Comparison of ENCODE assay signal across 9 cellular contexts in the genomic region with DNA sequence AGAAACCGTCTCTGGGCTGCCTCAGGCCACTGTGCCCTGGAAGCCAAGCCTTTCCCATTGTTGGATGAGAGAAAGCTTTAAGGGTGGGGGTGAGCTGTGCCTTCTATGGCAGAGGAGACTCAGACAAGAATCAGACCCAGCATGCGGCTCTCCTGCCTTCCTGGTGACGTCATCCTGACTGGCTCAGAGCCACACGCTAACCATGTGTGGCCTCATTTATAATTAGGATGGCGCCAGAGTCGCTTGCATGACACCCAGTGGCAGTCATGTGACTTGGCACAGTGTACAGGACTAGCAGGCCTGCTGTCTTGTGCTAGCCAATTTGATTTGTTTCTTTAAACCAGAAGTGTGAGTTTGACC.
DNase-seq lines count a peak whose midpoint lies in the region; ATAC-seq and TF ChIP-seq lines count a peak whose summit lies in the region.
"Had no signal": no experiment of that assay in that cellular context is flagged by ENCODE, and none has a peak within 500 bp of the region (broad histone marks: within the 10 kb centered on the region; RNA-seq: fewer than 3 reads in every experiment).

No MANE protein-coding gene starts in this region.

- in situ Hi-C loops in IMR-90 (cut with MboI; ENCODE audit: low sequenced_read_pairs): no loop called here

- H2BK15ac ChIP-seq in IMR-90 (ENCODE audit: low read depth, low read length) (0 out of 3 replicates have a peak overlapping the region, but pooled peaks have one; percentile 1), neuronal stem cell (ENCODE audit: low read length) (no peak overlapping the region)

- H2AFZ ChIP-seq in IMR-90 (replicated peaks; ENCODE audit: low read length, poor library complexity) (no peak overlapping the region), neuronal stem cell (ENCODE audit: low read length) (no peak overlapping the region)

- peak overlapping the region; percentile 6 for H2AK9ac ChIP-seq in IMR-90 (replicated peaks; ENCODE audit: low read depth, low read length, poor library complexity)

- H3K27ac ChIP-seq in IMR-90 (ENCODE audit: insufficient read depth, low read length) (peak overlapping the region; percentile 49), Peyer's patch (peak overlapping the region in 2 of 4 donors; percentile 7 to 20), epithelial cell of prostate (peak overlapping the region; percentile 43), mesodermal cell (ENCODE audit: low read depth, low read length, severe bottlenecking) (peak overlapping the region; percentile 59), uterus (no peak overlapping the region), neuronal stem cell (replicated peaks; ENCODE audit: low read length) (no peak overlapping the region)

- H3K79me1 ChIP-seq in IMR-90 (ENCODE audit: low read depth in 1 of 2, low read length in 2 of 2) (peaks cover 47 to 92% of the 10 kb centered on the region in 2 experiments), neuronal stem cell (ENCODE audit: low read depth, low read length) (peaks cover 13% of the 10 kb centered on the region)

- H3K23ac ChIP-seq in IMR-90 (ENCODE audit: low read depth, low read length) (peak overlapping the region; percentile 42), neuronal stem cell (ENCODE audit: low read depth, low read length, poor library complexity) (no peak overlapping the region)

- H4K91ac ChIP-seq in IMR-90 (ENCODE audit: insufficient read depth, low read depth, low read length) (peak overlapping the region; percentile 91), neuronal stem cell (ENCODE audit: low read depth, low read length, poor library complexity) (no peak overlapping the region)

- peak overlapping the region; percentile 66 for H2BK5ac ChIP-seq in IMR-90 (ENCODE audit: low read depth, low read length, poor library complexity, severe bottlenecking)
- H2BK5ac ChIP-seq in neuronal stem cell (ENCODE audit: low read length): no peak overlapping the region

- H3K4me2 ChIP-seq in IMR-90 (ENCODE audit: low read depth, low read length): no peak overlapping the region
- H3K4me2 ChIP-seq in neuronal stem cell (ENCODE audit: insufficient read depth, low read length, poor library complexity, severe bottlenecking): no peak overlapping the region

- peaks cover 80% of the 10 kb centered on the region for H4K20me1 ChIP-seq in IMR-90 (ENCODE audit: insufficient read depth, low read length)

- peak overlapping the region; percentile 69 for H2AK5ac ChIP-seq in IMR-90 (ENCODE audit: low read depth, low read length)
- H2AK5ac ChIP-seq in neuronal stem cell (ENCODE audit: low read depth, low read length): no peak overlapping the region

- H3K4ac ChIP-seq in IMR-90 (ENCODE audit: low read depth, low read length) (peak overlapping the region; percentile 78), neuronal stem cell (ENCODE audit: low read length) (no peak overlapping the region)

- H3K27me3 Mint-ChIP-seq in activated T-helper 2 cell treated with anti-CD3 and anti-CD28 coated beads, Interferon-gamma antibody, Interleukin-2, Interleukin-4, amounts not matched to agents 10 μg/mL and 5 μg/mL and 100 μg/mL, durations not matched to agents 14 hours and 24 hours and 36 hours (ENCODE audit: low read depth): no peaks in the 10 kb centered on the region

- H3K9me3 ChIP-seq in IMR-90 (ENCODE audit: control insufficient read depth, insufficient read depth, low read length) (no peaks in the 10 kb centered on the region), Peyer's patch (no peaks in the 10 kb centered on the region), mesodermal cell (ENCODE audit: control insufficient read depth, low read length) (no peaks in the 10 kb centered on the region), uterus (no peaks in the 10 kb centered on the region), neuronal stem cell (replicated peaks in 1 of 2; ENCODE audit: control insufficient read depth in 2 of 2, insufficient read depth in 1 of 2, low read depth in 1 of 2, low read length in 2 of 2) (peaks cover 0 to 3% of the 10 kb centered on the region in 2 donors)

- H3K36me3 ChIP-seq in IMR-90 (ENCODE audit: control insufficient read depth, insufficient read depth, low read length): peaks cover 71% of the 10 kb centered on the region
- H3K36me3 ChIP-seq in Peyer's patch: peaks cover 0 to 14% (median 0%) of the 10 kb centered on the region in 3 donors
- H3K36me3 ChIP-seq in mesodermal cell (ENCODE audit: control insufficient read depth, insufficient read depth, low read length): peaks cover 96% of the 10 kb centered on the region
- no peaks in the 10 kb centered on the region for H3K36me3 ChIP-seq in uterus
- peaks cover 25 to 95% of the 10 kb centered on the region in 2 donors for H3K36me3 ChIP-seq in neuronal stem cell (replicated peaks in 1 of 2; ENCODE audit: control insufficient read depth in 2 of 2, insufficient read depth in 2 of 2, low read length in 2 of 2)

- TF ChIP-seq RAD21 in IMR-90 (IDR thresholded peaks at IDR 0.05; ENCODE audit: low read length): peak; percentile 26

- 0 out of 2 replicates have a peak overlapping the region, but pooled peaks have one; percentile 2 for H4K5ac ChIP-seq in IMR-90 (ENCODE audit: low read depth, low read length)

- TF ChIP-seq CTCF in IMR-90 (conservative IDR thresholded peaks at IDR 0.05; ENCODE audit: low read depth, low read length): peak; percentile 25
- peak in 3 of 6 experiments; percentile 43 to 61 (median 55) for TF ChIP-seq CTCF in Peyer's patch (IDR thresholded peaks at IDR 0.05)
- TF ChIP-seq CTCF in uterus (IDR thresholded peaks at IDR 0.05): no peak

- H3K14ac ChIP-seq in IMR-90 (replicated peaks; ENCODE audit: low read depth, low read length): peak overlapping the region; percentile 62
- no peak overlapping the region for H3K14ac ChIP-seq in neuronal stem cell (ENCODE audit: low read length)

- dilution Hi-C loops in IMR-90 (cut with HindIII; ENCODE audit: low sequenced_read_pairs, unreplicated experiment): no loop called here

- peaks cover 59% of the 10 kb centered on the region for H3K9me1 ChIP-seq in IMR-90 (ENCODE audit: insufficient read depth, low read length)

- no peak overlapping the region for H3K27ac Mint-ChIP-seq in activated T-helper 2 cell treated with anti-CD3 and anti-CD28 coated beads, Interferon-gamma antibody, Interleukin-2, Interleukin-4, amounts not matched to agents 10 μg/mL and 5 μg/mL and 100 μg/mL, durations not matched to agents 14 hours and 24 hours and 36 hours
- H3K27ac Mint-ChIP-seq: activated naive CD8-positive, alpha-beta T cell had no signal

- H3K9me3 Mint-ChIP-seq in activated T-helper 2 cell treated with anti-CD3 and anti-CD28 coated beads, Interferon-gamma antibody, Interleukin-2, Interleukin-4, amounts not matched to agents 10 μg/mL and 5 μg/mL and 100 μg/mL, durations not matched to agents 14 hours and 24 hours and 36 hours: no peaks in the 10 kb centered on the region

- H4K8ac ChIP-seq in IMR-90 (ENCODE audit: low read depth in 2 of 2, low read length in 2 of 2): peak overlapping the region; percentile 64 to 70; a peak in 2 of 4 replicates
- H4K8ac ChIP-seq in neuronal stem cell (ENCODE audit: low read depth, low read length): no peak overlapping the region

- H3K4me3 ChIP-seq in IMR-90 (ENCODE audit: insufficient read depth, low read depth, low read length) (no peak overlapping the region), Peyer's patch (no peak overlapping the region), mesodermal cell (ENCODE audit: extremely low read depth, insufficient read depth, low read length, poor library complexity, severe bottlenecking) (no peak overlapping the region), uterus (no peak overlapping the region), neuronal stem cell (ENCODE audit: low read length in 2 of 2) (no peak overlapping the region)

- no TSS peak for BruUV-seq in IMR-90 (replicated peaks; lab: Mats Ljungman, UMichigan)

- DNase-seq in AG08396 (ENCODE audit: low spot score) (peak; percentile 92), IMR-90 (peak; percentile 93), Peyer's patch (peak; percentile 31 to 93 (median 86)), epithelial cell of prostate (ENCODE audit: low read depth, low spot score) (peak; percentile 58), uterus (peak; percentile 72 to 81), neuronal stem cell (ENCODE audit: low spot score) (no peak)
- no peak for DNase-seq in activated T-helper 2 cell treated with anti-CD3 and anti-CD28 coated beads, Interferon-gamma antibody, Interleukin-2, Interleukin-4, amounts not matched to agents 10 μg/mL and 5 μg/mL and 100 μg/mL, durations not matched to agents 14 hours and 24 hours and 36 hours (ENCODE audit: low spot score)

- H3K18ac ChIP-seq in IMR-90 (ENCODE audit: low read depth, low read length) (peak overlapping the region; percentile 6; the same call in 1 of the 2 replicates), neuronal stem cell (ENCODE audit: low read length) (no peak overlapping the region)

- H2BK20ac ChIP-seq in IMR-90 (ENCODE audit: low read depth, low read length): peak overlapping the region; percentile 70

- no peak overlapping the region for H2BK12ac ChIP-seq in neuronal stem cell (ENCODE audit: low read length)

- no peaks in the 10 kb centered on the region for H3K36me3 Mint-ChIP-seq in activated T-helper 2 cell treated with anti-CD3 and anti-CD28 coated beads, Interferon-gamma antibody, Interleukin-2, Interleukin-4, amounts not matched to agents 10 μg/mL and 5 μg/mL and 100 μg/mL, durations not matched to agents 14 hours and 24 hours and 36 hours (ENCODE audit: low read depth)
- H3K36me3 Mint-ChIP-seq: activated naive CD8-positive, alpha-beta T cell had no signal

- H2BK120ac ChIP-seq in IMR-90 (ENCODE audit: low read depth, low read length) (peak overlapping the region; percentile 77), neuronal stem cell (ENCODE audit: low read depth, low read length) (no peak overlapping the region)

- TF ChIP-seq POLR2A in IMR-90 (IDR thresholded peaks at IDR 0.05; ENCODE audit: low read depth, low read length) (peak; percentile 53), Peyer's patch (IDR thresholded peaks at IDR 0.05) (no peak), uterus (IDR thresholded peaks at IDR 0.05) (no peak)

- WGBS in IMR-90 (ENCODE audit: extremely low coverage in 2 of 2, insufficient read length in 1 of 2), 2 experiments: 0% methylated on average over 4 of the region's 6 CpGs; no CpG with 5 or more reads in 1 of the 2 experiments
- 79 to 89% methylated on average over 6 of the region's 6 CpGs for WGBS in mesodermal cell (ENCODE audit: insufficient coverage in 2 of 2), 2 experiments
- no CpG with 5 or more reads among the region's 6 CpGs for WGBS in neuronal stem cell (ENCODE audit: extremely low coverage in 2 of 2, insufficient read length in 2 of 2, insufficient replicate concordance in 1 of 2), 2 donors

- H3K9ac ChIP-seq in IMR-90 (ENCODE audit: low read depth, low read length) (no peak overlapping the region), neuronal stem cell (ENCODE audit: low read depth, low read length, poor library complexity) (no peak overlapping the region)

- CTCF ChIA-PET in IMR-90 (lab: Yijun Ruan, JAX): interaction anchor here (0.9 to 1.0 kb wide), 2 partner anchors 14 to 101 kb away, joined by 3 read pairs; no protein-coding TSS in a partner anchor

- POLR2A ChIA-PET in IMR-90 (lab: Charles Lee; ENCODE audit: unreplicated experiment): no interaction called here

- intact Hi-C loops in IMR-90 (cut with micrococcal nuclease): loop anchor here (5.0 kb wide), 1 partner anchor 499 kb away; no protein-coding TSS in a partner anchor
- intact Hi-C loops in uterus (cut with DNase I; ENCODE audit: low total_unique reads): no loop called here
- intact Hi-C loops in activated T-helper 2 cell treated with anti-CD3 and anti-CD28 coated beads, Interferon-gamma antibody, Interleukin-2, Interleukin-4, amounts not matched to agents 10 μg/mL and 5 μg/mL and 100 μg/mL, durations not matched to agents 14 hours and 24 hours and 36 hours (cut with micrococcal nuclease): no loop called here

- peak; percentile 89 for ATAC-seq in IMR-90 (ENCODE audit: low read depth)

- H3K27me3 ChIP-seq in IMR-90 (ENCODE audit: control insufficient read depth, insufficient read depth, low read length): no peaks in the 10 kb centered on the region
- H3K27me3 ChIP-seq in Peyer's patch: no peaks in the 10 kb centered on the region
- H3K27me3 ChIP-seq in uterus: no peaks in the 10 kb centered on the region
- H3K27me3 ChIP-seq in neuronal stem cell (ENCODE audit: control insufficient read depth in 3 of 3, insufficient read depth in 3 of 3, low read depth in 1 of 3, low read length in 3 of 3): no peaks in the 10 kb centered on the region

- H3K4me3 Mint-ChIP-seq in activated T-helper 2 cell treated with anti-CD3 and anti-CD28 coated beads, Interferon-gamma antibody, Interleukin-2, Interleukin-4, amounts not matched to agents 10 μg/mL and 5 μg/mL and 100 μg/mL, durations not matched to agents 14 hours and 24 hours and 36 hours (ENCODE audit: low read depth): no peak overlapping the region
- H3K4me3 Mint-ChIP-seq: activated naive CD8-positive, alpha-beta T cell had no signal

- peaks cover 20% of the 10 kb centered on the region for H3K4me1 ChIP-seq in IMR-90 (ENCODE audit: control insufficient read depth, insufficient read depth, low read length)
- H3K4me1 ChIP-seq in Peyer's patch: peaks cover 0 to 17% (median 5%) of the 10 kb centered on the region in 4 donors
- H3K4me1 ChIP-seq in mesodermal cell (ENCODE audit: control insufficient read depth, insufficient read depth, low read length, poor library complexity, severe bottlenecking): peaks cover 17% of the 10 kb centered on the region
- H3K4me1 ChIP-seq in uterus: peaks cover 0 to 7% of the 10 kb centered on the region in 2 donors
- H3K4me1 ChIP-seq in neuronal stem cell (ENCODE audit: control insufficient read depth in 2 of 2, insufficient read depth in 1 of 2, low read depth in 1 of 2, low read length in 2 of 2): peaks cover 0 to 20% of the 10 kb centered on the region in 2 donors

- H3K56ac ChIP-seq in IMR-90 (ENCODE audit: extremely low read depth, insufficient read depth, low read length): peak overlapping the region; percentile 55; the same call in 1 of the 2 replicates

- H3K4me1 Mint-ChIP-seq in activated T-helper 2 cell treated with anti-CD3 and anti-CD28 coated beads, Interferon-gamma antibody, Interleukin-2, Interleukin-4, amounts not matched to agents 10 μg/mL and 5 μg/mL and 100 μg/mL, durations not matched to agents 14 hours and 24 hours and 36 hours (ENCODE audit: low read depth): peaks cover 1% of the 10 kb centered on the region

Comparison
In these comparisons a context has a peak if more than half of its experiments do, and no peak if none do; other contexts are left out.
1. DNase-seq: peak in AG08396 (single experiment), IMR-90 (single experiment), Peyer's patch (3 of 3), epithelial cell of prostate (single experiment) and uterus (2 of 2); none in activated T-helper 2 cell treated with anti-CD3 and anti-CD28 coated beads, Interferon-gamma antibody, Interleukin-2, Interleukin-4, amounts not matched to agents 10 μg/mL and 5 μg/mL and 100 μg/mL, durations not matched to agents 14 hours and 24 hours and 36 hours (single experiment) and neuronal stem cell (single experiment).
2. H3K27ac ChIP-seq: peak in IMR-90 (single experiment), epithelial cell of prostate (single experiment) and mesodermal cell (single experiment); none in uterus (0 of 2) and neuronal stem cell (single experiment).